In the genomic region with DNA sequence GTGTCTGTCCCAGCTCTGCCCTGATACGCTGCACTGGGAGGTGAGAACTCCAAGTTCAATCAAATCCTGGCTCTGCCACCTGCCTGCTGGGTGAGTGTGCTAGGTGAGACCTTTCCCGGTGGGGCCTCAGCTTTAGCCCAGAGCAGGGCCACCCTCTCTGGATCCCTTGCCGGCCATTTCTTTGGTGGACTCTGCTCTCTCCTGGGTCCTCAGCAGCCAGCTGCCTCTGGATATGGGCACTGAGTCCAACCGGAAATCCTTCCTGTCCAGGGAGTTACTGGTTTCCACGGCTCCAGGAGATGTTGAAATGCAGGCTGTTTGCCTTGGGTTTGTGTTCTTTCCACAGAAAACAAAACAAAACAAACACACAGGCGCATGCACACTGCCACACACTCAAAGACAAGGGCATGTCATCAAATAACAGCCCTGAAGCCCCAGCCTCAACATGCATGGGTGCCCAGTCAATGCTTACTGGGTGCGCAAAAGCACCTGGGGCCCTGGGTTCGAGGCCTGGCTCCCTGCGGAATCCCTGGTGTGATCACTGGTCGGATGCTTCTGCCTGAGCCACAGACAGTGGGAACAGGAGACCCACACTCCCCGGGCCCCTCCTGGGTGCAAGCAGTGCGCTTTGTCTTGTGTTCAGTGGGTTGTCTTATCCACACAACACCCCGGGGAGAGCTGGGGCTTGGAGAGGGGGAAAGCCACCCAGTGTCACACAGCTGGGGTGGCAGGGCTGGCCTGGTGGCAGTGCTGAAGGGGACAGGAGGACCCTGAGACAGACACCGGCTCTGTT, we compare ENCODE assay signal across 9 cellular contexts. TPM values are rescaled to one million over a fixed set of nuclear protein-coding genes. Genes with fewer than 3 reads are reported as not detected.
DNase-seq lines count a peak whose midpoint lies in the region; ATAC-seq, FAIRE-seq and TF ChIP-seq lines count a peak whose summit lies in the region.
"Had no signal": no experiment of that assay in that cellular context is flagged by ENCODE, and none has a peak within 500 bp of the region (broad histone marks: within the 10 kb centered on the region; RNA-seq: fewer than 3 reads in every experiment).

No MANE protein-coding gene starts in this region.

- peak overlapping the region; percentile 0 for H3K4me2 ChIP-seq in fibroblast of lung (ENCODE audit: extremely low read depth, insufficient read depth, low read length)
- no peak overlapping the region for H3K4me2 ChIP-seq in osteoblast (ENCODE audit: insufficient read depth, low read length)

- H3K4me1 ChIP-seq in fibroblast of lung (ENCODE audit: control insufficient read depth, extremely low read depth, insufficient read depth, low read length) = peaks cover 34% of the 10 kb centered on the region
- H3K4me1 ChIP-seq in osteoblast (ENCODE audit: insufficient read depth, low read length) = peaks cover 38% of the 10 kb centered on the region

- no peaks in the 10 kb centered on the region for H3K79me2 ChIP-seq in fibroblast of lung (ENCODE audit: control insufficient read depth, insufficient read depth, low read length)
- no peaks in the 10 kb centered on the region for H3K79me2 ChIP-seq in osteoblast (ENCODE audit: insufficient read depth, low read length)

- peaks cover 7% of the 10 kb centered on the region for H3K36me3 ChIP-seq in fibroblast of lung (ENCODE audit: control insufficient read depth, insufficient read depth, low read length)
- H3K36me3 ChIP-seq in osteoblast (ENCODE audit: insufficient read depth, low read length) = peaks cover 7% of the 10 kb centered on the region

- DNase-seq in AG09319 (ENCODE audit: extremely low read depth, low read depth) = peak; percentile 60
- DNase-seq in NCI-H2196 treated with DMSO at 0.1 percent for 48 hours (lab: John Stamatoyannopoulos, UW; ENCODE audit: unreplicated experiment) = peak; percentile 24
- DNase-seq in fibroblast of lung (ENCODE audit: low read depth in 2 of 2) = peak in 1 of 2 donors; percentile 56
- DNase-seq in osteoblast (ENCODE audit: insufficient read length, low spot score, missing footprints) = peak; percentile 91
- DNase-seq in GM19239 (ENCODE audit: insufficient read length, low spot score) = no peak
- no peak for DNase-seq in NCI-H82 treated with DMSO at 0.1 percent for 48 hours (lab: John Stamatoyannopoulos, UW; ENCODE audit: unreplicated experiment)
- DNase-seq: DND-41 had no signal

- H3K4me3 ChIP-seq in fibroblast of lung (replicated peaks in 1 of 4; ENCODE audit: control extremely low read depth in 1 of 4, insufficient read depth in 1 of 4, low read depth in 3 of 4, low read length in 4 of 4) = no peak overlapping the region
- H3K4me3 ChIP-seq in osteoblast (ENCODE audit: insufficient read depth, low read length) = peak overlapping the region; percentile 14

- H3K27me3 ChIP-seq in fibroblast of lung (ENCODE audit: control insufficient read depth, insufficient read depth, low read length) (no peaks in the 10 kb centered on the region), osteoblast (ENCODE audit: insufficient read depth, low read length) (no peaks in the 10 kb centered on the region)

- FAIRE-seq in GM19239 (lab: Jason Lieb, UNC) = no peak

- no peak for TF ChIP-seq CTCF in AG09319 (IDR thresholded peaks at IDR 0.05; ENCODE audit: low read depth, low read length)
- no peak for TF ChIP-seq CTCF in fibroblast of lung (conservative IDR thresholded peaks at IDR 0.05 in 1 of 2, IDR thresholded peaks at IDR 0.05 in 1 of 2; ENCODE audit: low read depth in 1 of 2, low read length in 2 of 2)
- TF ChIP-seq CTCF in osteoblast (IDR thresholded peaks at IDR 0.05; ENCODE audit: extremely low read depth, low read depth, low read length) = no peak

- no peak overlapping the region for H2AFZ ChIP-seq in fibroblast of lung (ENCODE audit: low read length)
- peak overlapping the region; percentile 60 for H2AFZ ChIP-seq in osteoblast (ENCODE audit: low read length)

- H3K9ac ChIP-seq in fibroblast of lung (ENCODE audit: insufficient read depth, low read length) = no peak overlapping the region

- H3K27ac ChIP-seq in fibroblast of lung (ENCODE audit: insufficient read depth, low read length) = peak overlapping the region; percentile 44
- peak overlapping the region; percentile 45 for H3K27ac ChIP-seq in osteoblast (ENCODE audit: low read depth, low read length)

- ATAC-seq in HG02885 (IDR thresholded peaks at IDR 0.05; ENCODE audit: poor library complexity, unreplicated experiment) = no peak
- ATAC-seq in GM18909 (IDR thresholded peaks at IDR 0.05; ENCODE audit: poor library complexity, unreplicated experiment) = no peak

- H3K9me3 ChIP-seq in fibroblast of lung (ENCODE audit: control insufficient read depth, insufficient read depth, low read depth, low read length) (no peaks in the 10 kb centered on the region), osteoblast (ENCODE audit: low read depth, low read length) (no peaks in the 10 kb centered on the region)

- H4K20me1 ChIP-seq in fibroblast of lung (ENCODE audit: control insufficient read depth, extremely low read depth, insufficient read depth, low read length) (no peaks in the 10 kb centered on the region), osteoblast (ENCODE audit: insufficient read depth, low read length) (no peaks in the 10 kb centered on the region)

RNA-seq across cellular contexts. Expression of gene PPIF, which starts 33.1 kb away (rescaled TPM):
- total RNA-seq in fibroblast of lung (18.2 and 18.7 TPM in 2 replicates), osteoblast (37.7 and 39.1 TPM in 2 replicates)
- 63.0 and 82.2 TPM in 2 replicates for polyA plus RNA-seq in fibroblast of lung
- 53.2 and 71.9 TPM in 2 replicates for polyA plus RNA-seq in fibroblast of lung (2012)
- 137 and 359 TPM in 2 replicates for polyA minus RNA-seq in fibroblast of lung (ENCODE audit: low replicate concordance)

Comparison
In these comparisons a context has a peak if more than half of its experiments do, and no peak if none do; other contexts are left out.
1. DNase-seq: peak in AG09319 (single experiment), NCI-H2196 treated with DMSO at 0.1 percent for 48 hours (single experiment) and osteoblast (single experiment); none in GM19239 (single experiment) and NCI-H82 treated with DMSO at 0.1 percent for 48 hours (single experiment).